1 cellular context compared by ENCODE assay signal in the genomic region with DNA sequence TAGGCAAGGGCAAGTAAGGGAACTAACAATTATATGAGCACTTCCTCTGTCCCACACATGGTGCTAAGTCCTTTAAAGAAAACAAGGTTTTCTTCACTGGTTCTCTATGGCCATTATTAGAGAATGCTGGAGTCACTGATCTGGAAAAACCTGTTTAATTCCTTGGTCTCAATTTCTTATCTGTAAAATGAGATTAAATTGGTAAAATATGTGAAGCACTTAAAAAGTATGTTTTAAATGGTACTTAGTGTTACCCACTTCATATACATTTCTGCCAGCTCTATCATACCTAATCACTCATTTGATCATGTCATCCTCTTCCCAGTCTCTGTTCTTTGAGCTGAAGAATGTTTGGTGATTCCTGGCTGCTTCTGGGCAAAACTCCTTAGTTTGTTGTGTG.
TF ChIP-seq lines count a peak whose summit lies in the region.

No MANE protein-coding gene starts in this region.

TF ChIP-seq in HEK293, 187 proteins besides CTCF, POLR2A, EP300 and RAD21 (continued from another document):
- TF ChIP-seq PRDM6 (tag by site-specific recombination; IDR thresholded peaks at IDR 0.05) (peak; percentile 65), IKZF3 (tag by site-specific recombination; IDR thresholded peaks at IDR 0.05) (no peak)
